18 cellular contexts compared by ENCODE assay signal in the genomic region with DNA sequence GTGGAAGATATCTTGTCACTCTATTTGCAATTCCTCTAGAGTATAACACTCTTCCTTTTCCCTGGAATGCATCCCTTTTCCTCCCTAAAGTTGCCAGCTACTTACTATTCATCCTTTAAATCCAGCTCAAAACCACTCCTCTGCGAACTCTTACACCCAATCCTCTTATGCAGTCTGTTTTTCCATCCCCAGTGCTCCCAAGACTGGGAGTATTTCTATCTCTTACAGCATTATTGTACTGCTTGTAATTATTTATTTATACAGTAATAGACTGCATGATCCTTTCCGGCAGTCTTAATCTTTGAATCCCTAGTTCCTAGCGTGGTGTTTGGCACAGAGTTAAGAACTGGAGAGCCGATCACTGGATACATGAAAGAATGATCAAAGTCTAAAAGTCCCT. TPM values are rescaled to one million over a fixed set of nuclear protein-coding genes. Genes with fewer than 3 reads are reported as not detected.
DNase-seq lines count a peak whose midpoint lies in the region; ATAC-seq and TF ChIP-seq lines count a peak whose summit lies in the region.
"Had no signal": no experiment of that assay in that cellular context is flagged by ENCODE, and none has a peak within 500 bp of the region (broad histone marks: within the 10 kb centered on the region; RNA-seq: fewer than 3 reads in every experiment).

No MANE protein-coding gene starts in this region.

- no peaks in the 10 kb centered on the region for H3K9me3 ChIP-seq in PC-9 (ENCODE audit: insufficient read depth, low read depth)
- H3K9me3 ChIP-seq: Peyer's patch had no signal

- H3K9me3 Mint-ChIP-seq in activated B cell treated with CpG ODN at 0.5 μM for 24 hours, result no peaks in the 10 kb centered on the region
- H3K9me3 Mint-ChIP-seq in immature natural killer cell, result no peaks in the 10 kb centered on the region
- H3K9me3 Mint-ChIP-seq in type B pancreatic cell, result no peaks in the 10 kb centered on the region

- H3K4me3 Mint-ChIP-seq in activated B cell treated with CpG ODN at 0.5 μM for 24 hours, result peak overlapping the region; percentile 29
- peak overlapping the region in 3 of 5 donors; percentile 14 to 37 (median 22) for H3K4me3 Mint-ChIP-seq in immature natural killer cell
- H3K4me3 Mint-ChIP-seq in type B pancreatic cell, result peak overlapping the region; percentile 58

- TF ChIP-seq CTCF in activated B cell treated with CpG ODN at 0.5 μM for 24 hours (IDR thresholded peaks at IDR 0.05) (no peak), type B pancreatic cell (conservative IDR thresholded peaks at IDR 0.05) (no peak), PC-9 (conservative IDR thresholded peaks at IDR 0.05) (no peak)

- no peaks in the 10 kb centered on the region for H3K27me3 ChIP-seq in PC-9 (ENCODE audit: insufficient read depth, low read depth)
- H3K27me3 ChIP-seq: Peyer's patch had no signal

- H3K4me3 ChIP-seq in PC-9, result no peak overlapping the region
- H3K4me3 ChIP-seq: Peyer's patch had no signal

- H3F3A ChIP-seq in PC-9 (ENCODE audit: insufficient read depth, low read depth), result peaks cover 14% of the 10 kb centered on the region

- intact Hi-C loops in activated B cell treated with CpG ODN at 0.5 μM for 24 hours (cut with micrococcal nuclease), result no loop called here
- intact Hi-C loops in PC-9 (cut with micrococcal nuclease; ENCODE audit: unreplicated experiment), result loop anchor here (5.0 to 10.0 kb wide), 2 partner anchors 153 to 396 kb away; no protein-coding TSS in a partner anchor

- H3K36me3 Mint-ChIP-seq in activated B cell treated with CpG ODN at 0.5 μM for 24 hours (ENCODE audit: low read depth), result peaks cover 2% of the 10 kb centered on the region
- no peaks in the 10 kb centered on the region for H3K36me3 Mint-ChIP-seq in immature natural killer cell
- H3K36me3 Mint-ChIP-seq in type B pancreatic cell, result peaks cover 2% of the 10 kb centered on the region

- H3K27me3 Mint-ChIP-seq in activated B cell treated with CpG ODN at 0.5 μM for 24 hours, result peaks cover 20% of the 10 kb centered on the region
- H3K27me3 Mint-ChIP-seq in immature natural killer cell (ENCODE audit: low read depth in 3 of 3), result peaks cover 2 to 12% (median 6%) of the 10 kb centered on the region in 3 donors
- peaks cover 6% of the 10 kb centered on the region for H3K27me3 Mint-ChIP-seq in type B pancreatic cell

- ATAC-seq in activated B cell treated with CpG ODN at 0.5 μM for 24 hours (ENCODE audit: low read depth), result no peak
- ATAC-seq in HG02571 (IDR thresholded peaks at IDR 0.05; ENCODE audit: unreplicated experiment), result no peak
- ATAC-seq: HCT116, SK-N-SH treated with all-trans-retinoic acid at 6 μM for 48 hours had no signal

- no peak overlapping the region for H3K4me2 ChIP-seq in PC-9

- no TSS peak for BruUV-seq in PC-9 (replicated peaks; lab: Mats Ljungman, UMichigan)

- H2AFZ ChIP-seq in PC-9, result no peak overlapping the region

- CTCF ChIA-PET in activated B cell treated with CpG ODN at 0.5 μM for 24 hours (lab: Charles Lee) (no interaction called here), PC-9 (lab: Charles Lee) (interaction anchor here (0.9 kb wide), 1 partner anchor 340 kb away, joined by 3 read pairs; no protein-coding TSS in a partner anchor)

- no peaks in the 10 kb centered on the region for H3K36me3 ChIP-seq in PC-9 (ENCODE audit: low read depth)
- H3K36me3 ChIP-seq: Peyer's patch had no signal

- peaks cover 26% of the 10 kb centered on the region for H3K79me2 ChIP-seq in PC-9 (ENCODE audit: low read depth)

- H3K4me1 Mint-ChIP-seq in activated B cell treated with CpG ODN at 0.5 μM for 24 hours (peaks cover 9% of the 10 kb centered on the region), immature natural killer cell (peaks cover 9 to 14% of the 10 kb centered on the region in 2 donors), type B pancreatic cell (ENCODE audit: unreplicated experiment) (peaks cover 16% of the 10 kb centered on the region)

- no peaks in the 10 kb centered on the region for H3K9me2 ChIP-seq in PC-9 (ENCODE audit: insufficient read depth)

- DNase-seq in NCI-H82 (lab: John Stamatoyannopoulos, UW) (peak; percentile 25), NCI-H82 treated with DMSO at 0.1 percent for 48 hours (lab: John Stamatoyannopoulos, UW; ENCODE audit: unreplicated experiment) (no peak), activated B cell treated with CpG ODN at 0.5 μM for 24 hours (no peak), immature natural killer cell (no peak), type B pancreatic cell (ENCODE audit: extremely low spot score, unreplicated experiment) (no peak), PC-9 (no peak), NCI-H526 treated with DMSO at 0.1 percent for 48 hours (lab: John Stamatoyannopoulos, UW) (no peak)
- DNase-seq: 8988T, DMS79 treated with DMSO at 0.1 percent for 48 hours, NCI-H146, NCI-H2081 treated with DMSO at 0.1 percent for 48 hours, NCI-H524 treated with DMSO at 0.1 percent for 48 hours, Peyer's patch, Right ventricle myocardium superior had no signal

- H3K27ac ChIP-seq in PC-9, result no peak overlapping the region
- H3K27ac ChIP-seq: C4-2B, Peyer's patch had no signal

- POLR2A ChIA-PET in activated B cell treated with CpG ODN at 0.5 μM for 24 hours (lab: Charles Lee) (no interaction called here), PC-9 (lab: Charles Lee; ENCODE audit: unreplicated experiment) (no interaction called here)

- H3K4me1 ChIP-seq in PC-9 (replicated peaks; ENCODE audit: insufficient read depth), result peaks cover 7% of the 10 kb centered on the region

- H3K27ac Mint-ChIP-seq in activated B cell treated with CpG ODN at 0.5 μM for 24 hours (no peak overlapping the region), immature natural killer cell (no peak overlapping the region), type B pancreatic cell (no peak overlapping the region)

- H4K20me1 ChIP-seq in PC-9 (ENCODE audit: insufficient read depth), result no peaks in the 10 kb centered on the region

RNA-seq across cellular contexts. Expression of gene SRGAP1, which starts 2.9 kb away (rescaled TPM):
- total RNA-seq in activated B cell treated with CpG ODN at 0.5 μM for 24 hours, result 0.49 and 1.1 TPM in 2 replicates
- polyA plus RNA-seq in immature natural killer cell, result under 1 TPM in 1 of 3 donors, not detected in 2; 0.02 TPM
- total RNA-seq in type B pancreatic cell (ENCODE audit: low replicate concordance), result 13.1 and 14.9 TPM in 2 replicates
- 18.0 and 24.5 TPM in 2 replicates for total RNA-seq in PC-9 (2021)
